In genomic region chr1:243500506-243500905, GRCh38 we compare ENCODE assay signal across 28 cellular contexts.
"Had no signal": no experiment of that assay in that cellular context is flagged by ENCODE, and none has a peak within 500 bp of the region (broad histone marks: within the 10 kb centered on the region; RNA-seq: fewer than 3 reads in every experiment).

No MANE protein-coding gene starts in this region.

- H3K27ac Mint-ChIP-seq: activated T-cell treated with anti-CD3 and anti-CD28 coated beads, Interleukin-2, amount 50 U/mL, for 24 hours; endodermal cell; nephron; stimulated activated memory B cell treated with anti-CD40 and anti-IgM and Interleukin-4, amounts not matched to agents 10 μg/mL and 1 μg/mL and 100 μg/mL, for 72 hours; stimulated activated naive CD8-positive, alpha-beta T cell treated with anti-CD3 and anti-CD28 coated beads, Interleukin-15, amount 100 ng/mL, for 72 hours; T-helper 2 cell treated with Interferon-gamma antibody and Interleukin-4, amounts not matched to agents 5 μg/mL and 100 μg/mL, for 36 hours; type B pancreatic cell had no signal

- H3K27me3 ChIP-seq: esophagus squamous epithelium, ovary, right lobe of liver, uterus had no signal

- H3K9me3 ChIP-seq: esophagus squamous epithelium, ovary, right lobe of liver, uterus had no signal

- H3K4me3 ChIP-seq: esophagus squamous epithelium, ovary, right lobe of liver, skin epidermis, uterus had no signal

- H3K36me3 ChIP-seq: ovary, right lobe of liver, uterus had no signal

- H3K27me3 Mint-ChIP-seq: activated T-cell treated with anti-CD3 and anti-CD28 coated beads, Interleukin-2, amount 50 U/mL, for 24 hours; progenitor cell of endocrine pancreas; stimulated activated memory B cell treated with anti-CD40 and anti-IgM and Interleukin-4, amounts not matched to agents 10 μg/mL and 1 μg/mL and 100 μg/mL, for 72 hours; stimulated activated naive CD8-positive, alpha-beta T cell treated with anti-CD3 and anti-CD28 coated beads, Interleukin-15, amount 100 ng/mL, for 72 hours; T-cell; type B pancreatic cell had no signal

- H3K27ac ChIP-seq: esophagus squamous epithelium, ovary, skin epidermis, uterus had no signal

- ATAC-seq: activated CD4-positive, CD25-positive, alpha-beta regulatory T cell treated with anti-CD3 and anti-CD28 coated beads, Interleukin-2, amount 50 U/mL, for 24 hours; stimulated activated memory B cell treated with anti-CD40 and anti-IgM and Interleukin-4, amounts not matched to agents 10 μg/mL and 1 μg/mL and 100 μg/mL, for 72 hours; stimulated activated naive CD8-positive, alpha-beta T cell treated with anti-CD3 and anti-CD28 coated beads, Interleukin-15, amount 100 ng/mL, for 72 hours; T-cell had no signal

- H3K9me3 Mint-ChIP-seq: activated T-cell treated with anti-CD3 and anti-CD28 coated beads, Interleukin-2, amount 50 U/mL, for 24 hours; endodermal cell; nephron; stimulated activated memory B cell treated with anti-CD40 and anti-IgM and Interleukin-4, amounts not matched to agents 10 μg/mL and 1 μg/mL and 100 μg/mL, for 72 hours; stimulated activated naive CD8-positive, alpha-beta T cell treated with anti-CD3 and anti-CD28 coated beads, Interleukin-15, amount 100 ng/mL, for 72 hours; T-cell; T-helper 2 cell treated with Interferon-gamma antibody and Interleukin-4, amounts not matched to agents 5 μg/mL and 100 μg/mL, for 36 hours had no signal

- H3K4me1 ChIP-seq: uterus had no signal

- H3K4me3 Mint-ChIP-seq: activated T-cell treated with anti-CD3 and anti-CD28 coated beads, Interleukin-2, amount 50 U/mL, for 24 hours; endodermal cell; nephron; stimulated activated memory B cell treated with anti-CD40 and anti-IgM and Interleukin-4, amounts not matched to agents 10 μg/mL and 1 μg/mL and 100 μg/mL, for 72 hours; stimulated activated naive CD8-positive, alpha-beta T cell treated with anti-CD3 and anti-CD28 coated beads, Interleukin-15, amount 100 ng/mL, for 72 hours; T-cell; T-helper 2 cell treated with Interferon-gamma antibody and Interleukin-4, amounts not matched to agents 5 μg/mL and 100 μg/mL, for 36 hours; type B pancreatic cell had no signal

- DNase-seq: activated CD4-positive, alpha-beta T cell treated with anti-CD3 and anti-CD28 coated beads for 48 hours; activated CD4-positive, alpha-beta T cell treated with anti-CD3 and anti-CD28 coated beads, Interleukin-2, amount 50 U/mL, for 48 hours; activated CD8-positive, alpha-beta memory T cell treated with anti-CD3 and anti-CD28 coated beads, Interleukin-2, amount 50 U/mL, for 48 hours; activated gamma-delta T cell treated with Interleukin-2 at 50 U/mL for 16 hours; activated naive CD4-positive, alpha-beta T cell treated with anti-CD3 and anti-CD28 coated beads, Interleukin-2, amount 50 U/mL, for 16 hours; activated T-cell treated with anti-CD3 and anti-CD28 coated beads, Interleukin-2, amount 50 U/mL, for 24 hours; amniotic stem cell; central memory CD4-positive, alpha-beta T cell; endodermal cell; esophagus squamous epithelium; islet precursor cell; left cardiac atrium; left ventricle myocardium superior; ovary; right lobe of liver; stimulated activated CD4-positive, alpha-beta T cell treated with anti-CD3 and anti-CD28 coated beads, Interleukin-1b, Interleukin-23, amount 100 ng/mL, for 48 hours; stimulated activated CD4-positive, alpha-beta T cell treated with anti-CD3 and anti-CD28 coated beads, Interleukin-4, amount 100 ng/mL, for 4 hours; stimulated activated CD8-positive, alpha-beta memory T cell treated with anti-CD3 and anti-CD28 coated beads, Interleukin-4, amount 100 ng/mL, for 48 hours; stimulated activated naive CD8-positive, alpha-beta T cell treated with anti-CD3 and anti-CD28 coated beads, Interleukin-15, amount 100 ng/mL, for 72 hours; T-cell; uterus had no signal
